Comparison of ENCODE assay signal across 37 cellular contexts in the genomic region with DNA sequence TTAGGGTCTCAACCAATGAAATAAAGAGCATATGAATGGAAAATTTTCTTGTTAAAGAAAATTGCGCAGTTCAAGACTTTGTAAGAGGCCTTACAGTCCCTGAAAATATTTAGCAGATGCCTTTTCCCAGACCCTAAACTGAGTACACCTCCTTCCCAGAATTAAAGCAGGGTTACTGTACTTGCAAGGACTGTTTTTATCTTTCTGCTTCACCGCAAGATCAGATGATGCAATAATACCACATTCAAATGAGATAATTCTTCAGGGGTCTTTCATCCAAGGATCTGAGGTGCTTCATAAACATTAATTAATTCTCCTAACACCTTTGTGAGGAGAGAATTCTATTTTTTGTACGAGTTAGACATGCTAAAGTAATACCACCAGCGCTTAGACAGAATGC.
"Had no signal": no experiment of that assay in that cellular context is flagged by ENCODE, and none has a peak within 500 bp of the region (broad histone marks: within the 10 kb centered on the region; RNA-seq: fewer than 3 reads in every experiment).

No MANE protein-coding gene starts in this region.

- H3K4me3 ChIP-seq: ascending aorta, body of pancreas, breast epithelium, PC-9 had no signal

- H3K27me3 ChIP-seq: ascending aorta, body of pancreas, breast epithelium had no signal

- H3K4me1 ChIP-seq: ascending aorta, body of pancreas, breast epithelium had no signal

- H3K36me3 ChIP-seq: ascending aorta, breast epithelium had no signal

- H3K9me3 ChIP-seq: ascending aorta, body of pancreas, breast epithelium had no signal

- DNase-seq: activated B cell treated with CpG ODN at 0.5 μM for 24 hours; activated CD4-positive, alpha-beta memory T cell treated with anti-CD3 and anti-CD28 coated beads, Interleukin-2, amount 10 ng/mL, durations not matched to agents 7 days and 5 days; activated CD4-positive, alpha-beta T cell treated with anti-CD3 and anti-CD28 coated beads for 4 hours; activated CD4-positive, alpha-beta T cell treated with anti-CD3 and anti-CD28 coated beads, Interleukin-2, amount 50 U/mL, for 1 hour; activated CD4-positive, CD25-positive, alpha-beta regulatory T cell treated with anti-CD3 and anti-CD28 coated beads, Interleukin-2, amount 50 U/mL, for 72 hours; activated CD8-positive, alpha-beta memory T cell treated with anti-CD3 and anti-CD28 coated beads for 24 hours; activated CD8-positive, alpha-beta memory T cell treated with anti-CD3 and anti-CD28 coated beads, Interleukin-2, amount 10 ng/mL, durations not matched to agents 7 days and 5 days; activated CD8-positive, alpha-beta memory T cell treated with anti-CD3 and anti-CD28 coated beads, Interleukin-2, amount 50 U/mL, for 48 hours; activated effector memory CD4-positive, alpha-beta T cell treated with Interleukin-2 at 50 U/mL for 16 hours; activated naive CD4-positive, alpha-beta T cell; activated naive CD4-positive, alpha-beta T cell treated with anti-CD3 and anti-CD28 coated beads, Interleukin-2, amount 50 U/mL, for 16 hours; activated naive CD8-positive, alpha-beta T cell treated with anti-CD3 and anti-CD28 coated beads for 36 hours; activated T-cell treated with anti-CD3 and anti-CD28 coated beads, Interleukin-2, amount 50 U/mL, for 48 hours; amygdala; body of pancreas; Karpas-422; NCI-H1048; NCI-H1105 treated with DMSO at 0.1 percent for 48 hours; NCI-H1436; NCI-H1694; NCI-H1930; NCI-H2081 treated with DMSO at 0.1 percent for 48 hours; NCI-H226; NCI-H526; NCI-H748 treated with DMSO at 0.1 percent for 48 hours; NK-92 treated with Interleukin-12 subunit alpha and Interleukin-12 subunit beta, amount 100 ng/mL, for 24 hours; PC-9; SIG-M5; SW 1271; T-helper 1 cell; T-helper 2 cell; T-helper 9 cell had no signal

- H3K4me2 ChIP-seq: PC-9 had no signal

- ATAC-seq: activated CD8-positive, alpha-beta memory T cell treated with anti-CD3 and anti-CD28 coated beads, Interleukin-2, amount 10 ng/mL, durations not matched to agents 7 days and 5 days; body of pancreas; Right ventricle myocardium inferior had no signal

- H3K27ac ChIP-seq: ascending aorta, body of pancreas, breast epithelium, PC-9, RWPE1, VCaP had no signal

- H2AFZ ChIP-seq: PC-9 had no signal
